In genomic region chr6:22333802-22334201, GRCh38 we compare ENCODE assay signal across 20 cellular contexts. TPM values are rescaled to one million over a fixed set of nuclear protein-coding genes. Genes with fewer than 3 reads are reported as not detected.
"Had no signal": no experiment of that assay in that cellular context is flagged by ENCODE, and none has a peak within 500 bp of the region (broad histone marks: within the 10 kb centered on the region; RNA-seq: fewer than 3 reads in every experiment).

No MANE protein-coding gene starts in this region.

- H3K4me3 ChIP-seq: colonic mucosa, left lung, sigmoid colon, thoracic aorta, upper lobe of right lung had no signal

- H3K4me1 ChIP-seq: colonic mucosa, left lung, sigmoid colon, upper lobe of right lung had no signal

- H3K36me3 ChIP-seq: colonic mucosa, left lung, sigmoid colon, thoracic aorta, upper lobe of right lung, WERI-Rb-1 had no signal

- DNase-seq: activated CD4-positive, alpha-beta T cell treated with anti-CD3 and anti-CD28 coated beads for 1 hour; activated CD8-positive, alpha-beta memory T cell treated with anti-CD3 and anti-CD28 coated beads for 24 hours; activated CD8-positive, alpha-beta memory T cell treated with anti-CD3 and anti-CD28 coated beads, Interleukin-2, amount 50 U/mL, for 48 hours; activated naive CD8-positive, alpha-beta T cell treated with anti-CD3 and anti-CD28 coated beads for 36 hours; anterior cingulate cortex; colonic mucosa; left lung; midbrain; nucleus accumbens; sigmoid colon; stimulated activated naive B cell treated with anti-CD40 and anti-IgM and Interleukin-4, amounts not matched to agents 10 μg/mL and 1 μg/mL and 100 μg/mL, for 72 hours; T-helper 17 cell; upper lobe of right lung; WERI-Rb-1 had no signal

- H3K27ac ChIP-seq: colonic mucosa, left lung, sigmoid colon, thoracic aorta, upper lobe of right lung, WERI-Rb-1 had no signal

- H3K27me3 ChIP-seq: colonic mucosa, left lung, sigmoid colon, upper lobe of right lung had no signal

- H3K9me3 ChIP-seq: colonic mucosa, left lung, sigmoid colon, thoracic aorta, upper lobe of right lung had no signal

RNA-seq across cellular contexts. Expression of gene PRL, which starts 37.0 kb away (rescaled TPM):
- total RNA-seq: activated naive CD8-positive, alpha-beta T cell treated with anti-CD3 and anti-CD28 coated beads for 36 hours; colonic mucosa; epithelial cell of proximal tubule; frontal cortex; kidney epithelial cell; lung microvascular endothelial cell; renal cortical epithelial cell; sigmoid colon; T-helper 17 cell; thoracic aorta; upper lobe of right lung had no signal
